Comparison of ENCODE assay signal across 16 cellular contexts in the genomic region with DNA sequence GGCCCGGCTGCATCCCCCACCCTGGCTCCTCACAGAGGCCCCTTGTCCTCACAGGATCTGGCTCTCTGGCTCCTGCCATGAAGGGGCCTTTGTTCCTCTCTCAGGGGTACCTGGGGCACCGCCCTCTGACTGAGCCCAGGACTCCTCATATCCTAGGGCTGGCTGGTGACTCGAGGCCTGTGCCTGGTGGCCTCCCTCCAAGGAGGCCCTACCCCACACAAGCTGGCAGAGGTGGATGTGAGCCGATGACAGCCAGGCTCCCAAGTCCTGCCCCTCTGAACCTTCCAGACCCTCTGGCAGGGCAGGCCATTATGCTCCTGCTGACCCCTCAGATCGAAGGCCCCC. TPM values are rescaled to one million over a fixed set of nuclear protein-coding genes. Genes with fewer than 3 reads are reported as not detected.
DNase-seq lines count a peak whose midpoint lies in the region; ATAC-seq and TF ChIP-seq lines count a peak whose summit lies in the region.
"Had no signal": no experiment of that assay in that cellular context is flagged by ENCODE, and none has a peak within 500 bp of the region (broad histone marks: within the 10 kb centered on the region; RNA-seq: fewer than 3 reads in every experiment).

No MANE protein-coding gene starts in this region.

- POLR2A ChIA-PET in GM10248 (lab: Yijun Ruan, JAX) = no interaction called here

- peaks cover 68 to 70% of the 10 kb centered on the region in 2 donors for H3K4me1 Mint-ChIP-seq in immature natural killer cell
- peaks cover 84% of the 10 kb centered on the region for H3K4me1 Mint-ChIP-seq in stimulated activated effector memory CD8-positive, alpha-beta T cell treated with anti-CD3 and anti-CD28 coated beads, Interleukin-12 subunit alpha, Interleukin-12 subunit beta, amount 100 ng/mL, for 72 hours

- ATAC-seq in stimulated activated effector memory CD8-positive, alpha-beta T cell treated with anti-CD3 and anti-CD28 coated beads, Interleukin-12 subunit alpha, Interleukin-12 subunit beta, amount 100 ng/mL, for 72 hours = no peak
- ATAC-seq: K562 had no signal

- peaks cover 4 to 70% (median 51%) of the 10 kb centered on the region in 4 donors for H3K4me1 ChIP-seq in Peyer's patch
- H3K4me1 ChIP-seq: HAP-1 had no signal

- no peak for TF ChIP-seq CTCF in Peyer's patch (IDR thresholded peaks at IDR 0.05)
- TF ChIP-seq CTCF in GM10248 (IDR thresholded peaks at IDR 0.05; ENCODE audit: control extremely low read depth, extremely low read depth, low read depth, missing control alignments) = no peak

- no peaks in the 10 kb centered on the region for H3K9me3 ChIP-seq in Peyer's patch
- H3K9me3 ChIP-seq: HAP-1 had no signal

- CTCF ChIA-PET in GM10248 (lab: Yijun Ruan, JAX) = interaction anchor here (1.2 to 10.7 kb wide), 5 partner anchors 10 to 35 kb away, joined by 3 to 66 read pairs (median 8); partner anchors contain the start of gene PRKCD

- H3K4me3 ChIP-seq in Peyer's patch = peak overlapping the region in 1 of 4 donors; percentile 29
- H3K4me3 ChIP-seq: HAP-1, K562, SK-N-MC had no signal

- no peaks in the 10 kb centered on the region for H3K27me3 ChIP-seq in Peyer's patch

- no peak for DNase-seq in Peyer's patch
- no peak for DNase-seq in immature natural killer cell
- DNase-seq in stimulated activated effector memory CD8-positive, alpha-beta T cell treated with anti-CD3 and anti-CD28 coated beads, Interleukin-12 subunit alpha, Interleukin-12 subunit beta, amount 100 ng/mL, for 72 hours (ENCODE audit: low spot score in 2 of 2) = no peak
- DNase-seq in activated CD4-positive, CD25-positive, alpha-beta regulatory T cell treated with anti-CD3 and anti-CD28 coated beads, Interleukin-2, amount 50 U/mL, for 72 hours = no peak
- DNase-seq in activated CD4-positive, alpha-beta T cell treated with anti-CD3 and anti-CD28 coated beads, Interleukin-2, amount 50 U/mL, for 1 hour = no peak
- no peak for DNase-seq in GM10248 (ENCODE audit: extremely low spot score)
- DNase-seq in caudate nucleus (lab: John Stamatoyannopoulos, UW) = no peak
- DNase-seq: activated CD8-positive, alpha-beta memory T cell treated with anti-CD3 and anti-CD28 coated beads, Interleukin-2, amount 50 U/mL, for 4 hours; foreskin fibroblast; mammary epithelial cell; NCI-H446 had no signal

- H3K27ac ChIP-seq in Peyer's patch (peak overlapping the region in 3 of 4 donors; percentile 36 to 74 (median 63)), caudate nucleus (ENCODE audit: low read depth, low read length) (no peak overlapping the region)
- H3K27ac ChIP-seq: SK-N-MC had no signal

- no peaks in the 10 kb centered on the region for H3K9me3 Mint-ChIP-seq in immature natural killer cell
- no peaks in the 10 kb centered on the region for H3K9me3 Mint-ChIP-seq in stimulated activated effector memory CD8-positive, alpha-beta T cell treated with anti-CD3 and anti-CD28 coated beads, Interleukin-12 subunit alpha, Interleukin-12 subunit beta, amount 100 ng/mL, for 72 hours
- H3K9me3 Mint-ChIP-seq: activated naive CD4-positive, alpha-beta T cell treated with anti-CD3 and anti-CD28 coated beads, Interleukin-2, amount 50 U/mL, for 24 hours had no signal

- peak overlapping the region in 3 of 5 donors; percentile 52 to 69 (median 62) for H3K4me3 Mint-ChIP-seq in immature natural killer cell
- peak overlapping the region; percentile 43 for H3K4me3 Mint-ChIP-seq in stimulated activated effector memory CD8-positive, alpha-beta T cell treated with anti-CD3 and anti-CD28 coated beads, Interleukin-12 subunit alpha, Interleukin-12 subunit beta, amount 100 ng/mL, for 72 hours
- H3K4me3 Mint-ChIP-seq: activated naive CD4-positive, alpha-beta T cell treated with anti-CD3 and anti-CD28 coated beads, Interleukin-2, amount 50 U/mL, for 24 hours had no signal

- peaks cover 0 to 38% (median 0%) of the 10 kb centered on the region in 3 donors for H3K36me3 ChIP-seq in Peyer's patch
- H3K36me3 ChIP-seq: HAP-1 had no signal

- peaks cover 0 to 3% (median 1%) of the 10 kb centered on the region in 3 donors for H3K27me3 Mint-ChIP-seq in immature natural killer cell (ENCODE audit: low read depth in 3 of 3)
- H3K27me3 Mint-ChIP-seq: activated naive CD4-positive, alpha-beta T cell treated with anti-CD3 and anti-CD28 coated beads, Interleukin-2, amount 50 U/mL, for 24 hours had no signal

- TF ChIP-seq POLR2A in GM15510 (IDR thresholded peaks at IDR 0.05; ENCODE audit: borderline replicate concordance, extremely low read depth, insufficient read length) (peak; percentile 4), Peyer's patch (IDR thresholded peaks at IDR 0.05) (no peak)

- H3K36me3 Mint-ChIP-seq in immature natural killer cell = no peaks in the 10 kb centered on the region
- peaks cover 36% of the 10 kb centered on the region for H3K36me3 Mint-ChIP-seq in stimulated activated effector memory CD8-positive, alpha-beta T cell treated with anti-CD3 and anti-CD28 coated beads, Interleukin-12 subunit alpha, Interleukin-12 subunit beta, amount 100 ng/mL, for 72 hours
- H3K36me3 Mint-ChIP-seq: activated naive CD4-positive, alpha-beta T cell treated with anti-CD3 and anti-CD28 coated beads, Interleukin-2, amount 50 U/mL, for 24 hours had no signal

- H3K27ac Mint-ChIP-seq in immature natural killer cell = peak overlapping the region in 1 of 6 donors; percentile 15
- peak overlapping the region; percentile 90 for H3K27ac Mint-ChIP-seq in stimulated activated effector memory CD8-positive, alpha-beta T cell treated with anti-CD3 and anti-CD28 coated beads, Interleukin-12 subunit alpha, Interleukin-12 subunit beta, amount 100 ng/mL, for 72 hours

RNA-seq across cellular contexts. Expression of gene PRKCD, which starts 10.1 kb away (rescaled TPM):
- 10 to 100 TPM; 36.3 to 73.1 (median 70.6) TPM for total RNA-seq in Peyer's patch
- polyA plus RNA-seq in immature natural killer cell = 10 to 100 TPM; 14.7 to 36.8 (median 26.1) TPM

RNA-seq across cellular contexts. Expression of gene RFT1, which starts 40.8 kb away (rescaled TPM):
- 10 to 100 TPM in 3 of 4 donors, 1 to 10 TPM in 1; 9.0 to 19.8 (median 10.8) TPM for total RNA-seq in Peyer's patch
- 10 to 100 TPM; 14.2 to 29.2 (median 21.7) TPM for polyA plus RNA-seq in immature natural killer cell
